Comparison of ENCODE assay signal across 8 cellular contexts in the genomic region with DNA sequence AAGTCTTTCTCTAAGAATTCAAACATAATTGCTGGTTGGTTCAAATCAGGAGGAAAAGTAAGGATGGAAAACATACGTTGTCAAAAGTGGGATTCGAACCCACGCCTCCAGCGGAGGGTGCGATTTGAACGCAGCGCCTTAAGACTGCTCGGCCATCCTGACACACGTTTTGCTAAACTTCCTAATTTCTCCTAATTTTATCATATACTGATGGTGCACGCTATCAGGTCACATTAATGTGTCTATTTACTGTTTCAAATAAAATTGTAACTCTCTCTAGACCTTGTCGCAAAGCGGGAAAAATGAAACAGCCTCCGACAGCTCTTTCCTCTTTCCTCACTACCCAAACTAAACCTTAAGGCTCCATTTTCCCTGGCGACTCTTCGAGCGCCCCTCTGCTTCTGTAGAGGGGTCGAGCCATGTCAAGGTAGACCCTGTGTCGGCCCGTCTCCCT. TPM values are rescaled to one million over a fixed set of nuclear protein-coding genes. Genes with fewer than 3 reads are reported as not detected.
A peak's percentile ranks its signal among the peaks of the same experiment; 100 is the strongest.
DNase-seq lines count a peak whose midpoint lies in the region; ATAC-seq, FAIRE-seq and TF ChIP-seq lines count a peak whose summit lies in the region.
"Not testable (repeated sequence)": the region's sequence is repeated elsewhere in the genome, so short reads cannot be mapped to it uniquely, and the experiment has no call there.

No MANE protein-coding gene starts in this region.

- not testable (repeated sequence) for H3K9me1 ChIP-seq in endothelial cell of umbilical vein (replicated peaks; ENCODE audit: control insufficient read depth, extremely low read depth, insufficient read depth, low read length)

- ATAC-seq in PC-3: peak; percentile 2; the same call in 1 of the 2 replicates
- peak; percentile 23 for ATAC-seq in activated T-helper 17 cell treated with anti-CD3 and anti-CD28 coated beads, Interleukin-2, amount 50 U/mL, for 72 hours (replicated peaks)

- TSS peak; percentile 86 for BruUV-seq in PC-3 (replicated peaks; lab: Mats Ljungman, UMichigan)
- BruUV-seq in endothelial cell of umbilical vein (replicated peaks; lab: Mats Ljungman, UMichigan): not testable (repeated sequence)

- H3K27me3 Mint-ChIP-seq in activated T-helper 17 cell treated with anti-CD3 and anti-CD28 coated beads, Interleukin-2, amount 50 U/mL, for 72 hours: not testable (repeated sequence)

- H3K4me1 ChIP-seq in PC-3 (ENCODE audit: insufficient read depth, low read length); endothelial cell of umbilical vein (ENCODE audit: control insufficient read depth, extremely low read depth, insufficient read depth, low read length); rectal smooth muscle tissue (ENCODE audit: control insufficient read depth, insufficient read depth, low read length): not testable (repeated sequence)

- not testable (repeated sequence) for H3K36me3 ChIP-seq in PC-3 (ENCODE audit: low read depth, low read length); endothelial cell of umbilical vein (ENCODE audit: control insufficient read depth in 2 of 2, extremely low read depth in 1 of 2, insufficient read depth in 2 of 2, low read length in 2 of 2); rectal smooth muscle tissue (ENCODE audit: control insufficient read depth, insufficient read depth, low read length)

- H3K9me3 Mint-ChIP-seq in activated T-helper 17 cell treated with anti-CD3 and anti-CD28 coated beads, Interleukin-2, amount 50 U/mL, for 72 hours: not testable (repeated sequence)

- not testable (repeated sequence) for FAIRE-seq in endothelial cell of umbilical vein (lab: Jason Lieb, UNC)

- TF ChIP-seq CTCF in 22Rv1 (IDR thresholded peaks at IDR 0.05); GM12875 (IDR thresholded peaks at IDR 0.05; ENCODE audit: borderline replicate concordance, insufficient read depth, low read depth, low read length); PC-3 (conservative IDR thresholded peaks at IDR 0.05; ENCODE audit: low read depth, low read length); endothelial cell of umbilical vein (IDR thresholded peaks at IDR 0.05; ENCODE audit: extremely low read depth in 1 of 2, insufficient read depth in 1 of 2, low read depth in 1 of 2, low read length in 2 of 2): not testable (repeated sequence)

- dilution Hi-C loops in endothelial cell of umbilical vein (cut with MboI; ENCODE audit: extremely low pct_ligation_motif_present, low sequenced_read_pairs): not testable (repeated sequence)

- POLR2A ChIA-PET in PC-3 (lab: Charles Lee; ENCODE audit: unreplicated experiment); endothelial cell of umbilical vein (lab: Charles Lee): not testable (repeated sequence)

- H3K4me3 ChIP-seq in GM12875 (ENCODE audit: low read depth, low read length) (peak overlapping the region; percentile 52), PC-3 (ENCODE audit: low read length) (peak overlapping the region; percentile 66), endothelial cell of umbilical vein (replicated peaks in 1 of 3; ENCODE audit: insufficient read depth in 1 of 3, low read depth in 1 of 3, low read length in 3 of 3) (peak overlapping the region; percentile 45 to 87 (median 48)), rectal smooth muscle tissue (ENCODE audit: low read length) (peak overlapping the region; percentile 64)

- not testable (repeated sequence) for H3K79me2 ChIP-seq in PC-3 (ENCODE audit: low read length); endothelial cell of umbilical vein (ENCODE audit: control insufficient read depth, insufficient read depth, low read length)

- not testable (repeated sequence) for TF ChIP-seq POLR2A in endothelial cell of umbilical vein (IDR thresholded peaks at IDR 0.05; ENCODE audit: low read depth, low read length)

- peak overlapping the region; percentile 96 for H3K4me3 Mint-ChIP-seq in activated T-helper 17 cell treated with anti-CD3 and anti-CD28 coated beads, Interleukin-2, amount 50 U/mL, for 72 hours

- not testable (repeated sequence) for H4K20me1 ChIP-seq in PC-3 (ENCODE audit: low read length); endothelial cell of umbilical vein (replicated peaks; ENCODE audit: control insufficient read depth, extremely low read depth, insufficient read depth, low read length)

- H2AFZ ChIP-seq in PC-3 (ENCODE audit: low read length) (peak overlapping the region; percentile 73), endothelial cell of umbilical vein (ENCODE audit: low read depth, low read length) (peak overlapping the region; percentile 27)

- CTCF ChIA-PET in PC-3 (lab: Charles Lee): interaction anchor here (1.1 kb wide), 1 partner anchor 127 kb away, joined by 6 read pairs; no protein-coding TSS in a partner anchor
- CTCF ChIA-PET in endothelial cell of umbilical vein (lab: Charles Lee): interaction anchor here (1.3 to 1.6 kb wide), 2 partner anchors 125 to 128 kb away, joined by 3 to 4 read pairs; no protein-coding TSS in a partner anchor

- H3K27me3 ChIP-seq in PC-3 (ENCODE audit: low read length); endothelial cell of umbilical vein (ENCODE audit: control insufficient read depth in 2 of 2, insufficient read depth in 2 of 2, low read length in 2 of 2); rectal smooth muscle tissue (ENCODE audit: control insufficient read depth, insufficient read depth, low read length): not testable (repeated sequence)

- peak overlapping the region; percentile 84 for H3K4me2 ChIP-seq in PC-3 (ENCODE audit: low read length)
- H3K4me2 ChIP-seq in endothelial cell of umbilical vein (ENCODE audit: insufficient read depth, low read length): peak overlapping the region; percentile 88

- DNase-seq in PC-3: peak; percentile 44
- DNase-seq in endothelial cell of umbilical vein (ENCODE audit: low read depth, low spot score): peak; percentile 67
- peak; percentile 40 for DNase-seq in kidney tubule cell (ENCODE audit: low spot score)

- intact Hi-C loops in PC-3 (cut with micrococcal nuclease) (loop anchor here (2.0 to 10.0 kb wide), 3 partner anchors 47 to 127 kb away; no protein-coding TSS in a partner anchor), endothelial cell of umbilical vein (cut with micrococcal nuclease) (loop anchor here (1.0 to 2.0 kb wide), 3 partner anchors 9 to 88 kb away; a partner anchor contains a TSS)

- not testable (repeated sequence) for H3F3A ChIP-seq in PC-3 (ENCODE audit: low read length, unreplicated experiment)

- H3K27ac ChIP-seq in 22Rv1 (peak overlapping the region; percentile 39), PC-3 (ENCODE audit: low read length) (0 out of 2 replicates have a peak overlapping the region, but pooled peaks have one; percentile 19), rectal smooth muscle tissue (ENCODE audit: low read depth, low read length) (peak overlapping the region; percentile 68)
- not testable (repeated sequence) for H3K27ac ChIP-seq in endothelial cell of umbilical vein (ENCODE audit: insufficient read depth, low read depth, low read length)

- not testable (repeated sequence) for TF ChIP-seq RAD21 in Ishikawa (IDR thresholded peaks at IDR 0.05; ENCODE audit: low read depth)

- H3K9me2 ChIP-seq in PC-3 (replicated peaks; ENCODE audit: low read length): not testable (repeated sequence)

- peaks cover 13% of the 10 kb centered on the region for H3K36me3 Mint-ChIP-seq in activated T-helper 17 cell treated with anti-CD3 and anti-CD28 coated beads, Interleukin-2, amount 50 U/mL, for 72 hours (ENCODE audit: low read depth)

- H3K4me1 Mint-ChIP-seq in activated T-helper 17 cell treated with anti-CD3 and anti-CD28 coated beads, Interleukin-2, amount 50 U/mL, for 72 hours: not testable (repeated sequence)

- H3K9me3 ChIP-seq in PC-3 (ENCODE audit: low read length); endothelial cell of umbilical vein (replicated peaks; ENCODE audit: control insufficient read depth, insufficient read depth, low read length): not testable (repeated sequence)

- H3K9ac ChIP-seq in PC-3 (ENCODE audit: low read length): peak overlapping the region; percentile 7
- not testable (repeated sequence) for H3K9ac ChIP-seq in endothelial cell of umbilical vein (replicated peaks; ENCODE audit: extremely low read depth, insufficient read depth, low read length); rectal smooth muscle tissue (ENCODE audit: low read length)

- H3K27ac Mint-ChIP-seq in activated T-helper 17 cell treated with anti-CD3 and anti-CD28 coated beads, Interleukin-2, amount 50 U/mL, for 72 hours: peak overlapping the region; percentile 100

- not testable (repeated sequence) for TF ChIP-seq EP300 in Ishikawa (IDR thresholded peaks at IDR 0.05; ENCODE audit: borderline replicate concordance)

RNA-seq across cellular contexts. Expression of a gene that starts 19.1 kb away (rescaled TPM):
- not detected in 2 replicates for total RNA-seq in PC-3 (2014; rRNA removed)
- not detected for total RNA-seq in activated T-helper 17 cell treated with anti-CD3 and anti-CD28 coated beads, Interleukin-2, amount 50 U/mL, for 72 hours
- not detected in 2 replicates for total RNA-seq in endothelial cell of umbilical vein
- not detected in 2 replicates for polyA plus RNA-seq in endothelial cell of umbilical vein
- not detected in 2 replicates for polyA plus RNA-seq in endothelial cell of umbilical vein (2011; cell fraction: cytosol; rRNA removed)
- polyA plus RNA-seq in endothelial cell of umbilical vein (2011; cell fraction: nucleus; rRNA removed): not detected in 2 replicates
- not detected in 2 replicates for polyA plus RNA-seq in endothelial cell of umbilical vein (2012)
- polyA minus RNA-seq in endothelial cell of umbilical vein: not detected in 2 replicates
- not detected for polyA minus RNA-seq in endothelial cell of umbilical vein (2011; cell fraction: cytosol; rRNA and poly(A)+ RNA removed)
- not detected in 2 replicates for polyA minus RNA-seq in endothelial cell of umbilical vein (2011; cell fraction: nucleus; rRNA and poly(A)+ RNA removed)

RNA-seq across cellular contexts. Expression of a gene that starts 51.0 kb away (rescaled TPM):
- not detected in 2 replicates for total RNA-seq in PC-3 (2014; rRNA removed)
- under 1 TPM in 1 of 2 donors, not detected in 1; 0.13 TPM for total RNA-seq in activated T-helper 17 cell treated with anti-CD3 and anti-CD28 coated beads, Interleukin-2, amount 50 U/mL, for 72 hours
- not detected in 2 replicates for total RNA-seq in endothelial cell of umbilical vein
- polyA plus RNA-seq in endothelial cell of umbilical vein: not detected in 2 replicates
- 0.07 TPM in 1 of 2 replicates, not detected in the other for polyA plus RNA-seq in endothelial cell of umbilical vein (2011; cell fraction: cytosol; rRNA removed)
- polyA plus RNA-seq in endothelial cell of umbilical vein (2011; cell fraction: nucleus; rRNA removed): not detected in 2 replicates
- polyA plus RNA-seq in endothelial cell of umbilical vein (2012): not detected in 2 replicates
- 0.13 TPM in 1 of 2 replicates, not detected in the other for polyA minus RNA-seq in endothelial cell of umbilical vein
- not detected for polyA minus RNA-seq in endothelial cell of umbilical vein (2011; cell fraction: cytosol; rRNA and poly(A)+ RNA removed)
- polyA minus RNA-seq in endothelial cell of umbilical vein (2011; cell fraction: nucleus; rRNA and poly(A)+ RNA removed): not detected in 2 replicates
